2 cellular contexts compared by ENCODE assay signal in the genomic region with DNA sequence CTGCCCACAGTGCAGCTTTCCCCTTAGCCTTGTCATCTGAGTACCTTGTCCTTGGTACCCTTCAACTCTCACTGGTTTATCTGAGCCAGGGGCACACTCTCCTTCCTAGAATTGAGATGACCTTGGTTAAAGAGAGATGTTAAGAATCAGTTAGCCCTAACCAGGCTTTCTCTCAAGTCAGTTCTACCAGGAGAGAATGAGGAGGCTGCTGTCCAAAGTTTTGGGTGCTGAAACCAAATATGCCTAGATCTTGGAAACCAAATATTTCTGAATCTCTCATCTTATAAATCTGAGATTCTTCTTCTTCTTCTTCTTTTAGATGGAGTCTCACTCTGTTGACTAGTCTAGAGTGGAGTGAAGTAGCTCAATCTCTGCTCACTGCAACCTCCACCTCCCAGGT.
A peak's percentile ranks its signal among the peaks of the same experiment; 100 is the strongest.
TF ChIP-seq lines count a peak whose summit lies in the region.

No MANE protein-coding gene starts in this region.

TF ChIP-seq in Ishikawa, 13 proteins besides CTCF, POLR2A, EP300 and RAD21 (continued from another document):
- TF ChIP-seq, protein P1, sequence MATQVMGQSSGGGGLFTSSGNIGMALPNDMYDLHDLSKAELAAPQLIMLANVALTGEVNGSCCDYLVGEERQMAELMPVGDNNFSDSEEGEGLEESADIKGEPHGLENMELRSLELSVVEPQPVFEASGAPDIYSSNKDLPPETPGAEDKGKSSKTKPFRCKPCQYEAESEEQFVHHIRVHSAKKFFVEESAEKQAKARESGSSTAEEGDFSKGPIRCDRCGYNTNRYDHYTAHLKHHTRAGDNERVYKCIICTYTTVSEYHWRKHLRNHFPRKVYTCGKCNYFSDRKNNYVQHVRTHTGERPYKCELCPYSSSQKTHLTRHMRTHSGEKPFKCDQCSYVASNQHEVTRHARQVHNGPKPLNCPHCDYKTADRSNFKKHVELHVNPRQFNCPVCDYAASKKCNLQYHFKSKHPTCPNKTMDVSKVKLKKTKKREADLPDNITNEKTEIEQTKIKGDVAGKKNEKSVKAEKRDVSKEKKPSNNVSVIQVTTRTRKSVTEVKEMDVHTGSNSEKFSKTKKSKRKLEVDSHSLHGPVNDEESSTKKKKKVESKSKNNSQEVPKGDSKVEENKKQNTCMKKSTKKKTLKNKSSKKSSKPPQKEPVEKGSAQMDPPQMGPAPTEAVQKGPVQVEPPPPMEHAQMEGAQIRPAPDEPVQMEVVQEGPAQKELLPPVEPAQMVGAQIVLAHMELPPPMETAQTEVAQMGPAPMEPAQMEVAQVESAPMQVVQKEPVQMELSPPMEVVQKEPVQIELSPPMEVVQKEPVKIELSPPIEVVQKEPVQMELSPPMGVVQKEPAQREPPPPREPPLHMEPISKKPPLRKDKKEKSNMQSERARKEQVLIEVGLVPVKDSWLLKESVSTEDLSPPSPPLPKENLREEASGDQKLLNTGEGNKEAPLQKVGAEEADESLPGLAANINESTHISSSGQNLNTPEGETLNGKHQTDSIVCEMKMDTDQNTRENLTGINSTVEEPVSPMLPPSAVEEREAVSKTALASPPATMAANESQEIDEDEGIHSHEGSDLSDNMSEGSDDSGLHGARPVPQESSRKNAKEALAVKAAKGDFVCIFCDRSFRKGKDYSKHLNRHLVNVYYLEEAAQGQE (IDR thresholded peaks at IDR 0.05; ENCODE audit: low read depth), result peak; percentile 85

TF ChIP-seq in K562, 482 proteins besides CTCF, POLR2A, EP300 and RAD21 (continued from another document):
- TF ChIP-seq EHMT2 (IDR thresholded peaks at IDR 0.05) (peak; percentile 89), RBM22 (IDR thresholded peaks at IDR 0.05; ENCODE audit: low read depth, low read length, poor library complexity, severe bottlenecking) (no peak), ZSCAN32 (CRISPR knock-in tag; IDR thresholded peaks at IDR 0.05) (no peak), POLR2AphosphoS5 (IDR thresholded peaks at IDR 0.05; ENCODE audit: control insufficient read depth, insufficient read depth, low read depth, low read length) (no peak), ZNF24 (IDR thresholded peaks at IDR 0.05) (no peak), PHB2 (IDR thresholded peaks at IDR 0.05; ENCODE audit: low read depth) (no peak), ZNF311 (CRISPR knock-in tag; IDR thresholded peaks at IDR 0.05) (no peak), KLF6 (CRISPR knock-in tag; IDR thresholded peaks at IDR 0.05; ENCODE audit: borderline replicate concordance) (no peak), ZNF263 (CRISPR knock-in tag; IDR thresholded peaks at IDR 0.05; ENCODE audit: borderline replicate concordance) (no peak), TAF7 (tag; IDR thresholded peaks at IDR 0.05) (no peak), MIER1 (IDR thresholded peaks at IDR 0.05; ENCODE audit: low read depth) (peak; percentile 75), ZC3H8 (IDR thresholded peaks at IDR 0.05) (no peak), SLC30A9 (CRISPR knock-in tag; IDR thresholded peaks at IDR 0.05) (no peak), LCOR (CRISPR knock-in tag; IDR thresholded peaks at IDR 0.05) (no peak), HNRNPH1 (optimal IDR thresholded peaks at IDR 0.05; ENCODE audit: low read depth, low read length) (no peak), BCL6 (CRISPR knock-in tag; IDR thresholded peaks at IDR 0.05) (no peak), MED1 (CRISPR knock-in tag; IDR thresholded peaks at IDR 0.05; ENCODE audit: borderline replicate concordance) (no peak), HNRNPLL (IDR thresholded peaks at IDR 0.05; ENCODE audit: low read depth, low read length, poor library complexity, severe bottlenecking) (no peak)
- TF ChIP-seq, protein P2, sequence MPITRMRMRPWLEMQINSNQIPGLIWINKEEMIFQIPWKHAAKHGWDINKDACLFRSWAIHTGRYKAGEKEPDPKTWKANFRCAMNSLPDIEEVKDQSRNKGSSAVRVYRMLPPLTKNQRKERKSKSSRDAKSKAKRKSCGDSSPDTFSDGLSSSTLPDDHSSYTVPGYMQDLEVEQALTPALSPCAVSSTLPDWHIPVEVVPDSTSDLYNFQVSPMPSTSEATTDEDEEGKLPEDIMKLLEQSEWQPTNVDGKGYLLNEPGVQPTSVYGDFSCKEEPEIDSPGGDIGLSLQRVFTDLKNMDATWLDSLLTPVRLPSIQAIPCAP (CRISPR knock-in tag; IDR thresholded peaks at IDR 0.05; ENCODE audit: borderline replicate concordance), result no peak
- TF ChIP-seq, protein P3, sequence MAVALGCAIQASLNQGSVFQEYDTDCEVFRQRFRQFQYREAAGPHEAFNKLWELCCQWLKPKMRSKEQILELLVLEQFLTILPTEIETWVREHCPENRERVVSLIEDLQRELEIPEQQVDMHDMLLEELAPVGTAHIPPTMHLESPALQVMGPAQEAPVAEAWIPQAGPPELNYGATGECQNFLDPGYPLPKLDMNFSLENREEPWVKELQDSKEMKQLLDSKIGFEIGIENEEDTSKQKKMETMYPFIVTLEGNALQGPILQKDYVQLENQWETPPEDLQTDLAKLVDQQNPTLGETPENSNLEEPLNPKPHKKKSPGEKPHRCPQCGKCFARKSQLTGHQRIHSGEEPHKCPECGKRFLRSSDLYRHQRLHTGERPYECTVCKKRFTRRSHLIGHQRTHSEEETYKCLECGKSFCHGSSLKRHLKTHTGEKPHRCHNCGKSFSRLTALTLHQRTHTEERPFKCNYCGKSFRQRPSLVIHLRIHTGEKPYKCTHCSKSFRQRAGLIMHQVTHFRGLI (CRISPR knock-in tag; IDR thresholded peaks at IDR 0.05), result no peak
- TF ChIP-seq, protein P1 (CRISPR knock-in tag; IDR thresholded peaks at IDR 0.05; ENCODE audit: low read depth), result peak; percentile 67; the same call in 1 of the 2 replicates
